24 cellular contexts compared by ENCODE assay signal in the genomic region with DNA sequence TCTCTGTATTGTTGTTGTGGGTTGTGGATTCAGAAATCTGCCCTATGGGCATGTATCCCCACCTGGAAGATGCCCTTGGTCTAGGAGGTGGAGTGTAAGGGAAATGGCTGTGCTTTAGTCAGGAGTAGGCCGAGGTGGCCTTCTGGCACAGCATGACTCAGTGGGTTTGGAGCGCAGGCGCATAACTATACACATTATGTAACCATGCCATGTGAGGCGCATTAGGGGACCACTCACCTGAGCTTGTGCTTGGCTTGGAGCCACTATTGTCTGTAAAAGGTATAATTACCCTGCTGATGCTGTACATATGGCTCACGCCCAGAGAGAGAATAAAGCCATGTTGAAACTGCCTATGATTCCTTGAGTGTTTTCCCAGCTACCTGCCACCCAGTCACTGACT. TPM values are rescaled to one million over a fixed set of nuclear protein-coding genes. Genes with fewer than 3 reads are reported as not detected.
A peak's percentile ranks its signal among the peaks of the same experiment; 100 is the strongest.
DNase-seq lines count a peak whose midpoint lies in the region; ATAC-seq and TF ChIP-seq lines count a peak whose summit lies in the region.
"Had no signal": no experiment of that assay in that cellular context is flagged by ENCODE, and none has a peak within 500 bp of the region (broad histone marks: within the 10 kb centered on the region; RNA-seq: fewer than 3 reads in every experiment).

No MANE protein-coding gene starts in this region.

- H3K9me3 Mint-ChIP-seq in activated naive CD8-positive, alpha-beta T cell treated with anti-CD3 and anti-CD28 coated beads, Interleukin-2, amount 50 U/mL, for 24 hours, result peaks cover 34% of the 10 kb centered on the region
- peaks cover 33% of the 10 kb centered on the region for H3K9me3 Mint-ChIP-seq in activated naive CD8-positive, alpha-beta T cell treated with anti-CD3 and anti-CD28 coated beads for 36 hours
- peaks cover 42% of the 10 kb centered on the region for H3K9me3 Mint-ChIP-seq in activated naive CD4-positive, alpha-beta T cell treated with anti-CD3 and anti-CD28 coated beads, Interleukin-2, amount 10 ng/mL, durations not matched to agents 7 days and 5 days

- no peak overlapping the region for H3K4me2 ChIP-seq in Karpas-422 (ENCODE audit: low read depth, low read length, poor library complexity, severe bottlenecking)

- no peak overlapping the region for H2AFZ ChIP-seq in Karpas-422 (ENCODE audit: low read length)

- no peaks in the 10 kb centered on the region for H3K27me3 Mint-ChIP-seq in activated naive CD8-positive, alpha-beta T cell treated with anti-CD3 and anti-CD28 coated beads, Interleukin-2, amount 50 U/mL, for 24 hours
- no peaks in the 10 kb centered on the region for H3K27me3 Mint-ChIP-seq in activated naive CD8-positive, alpha-beta T cell treated with anti-CD3 and anti-CD28 coated beads for 36 hours
- H3K27me3 Mint-ChIP-seq in activated naive CD4-positive, alpha-beta T cell treated with anti-CD3 and anti-CD28 coated beads, Interleukin-2, amount 10 ng/mL, durations not matched to agents 7 days and 5 days, result peaks cover 5% of the 10 kb centered on the region
- H3K27me3 Mint-ChIP-seq: activated CD4-positive, alpha-beta T cell treated with anti-CD3 and anti-CD28 coated beads, Interleukin-2, amount 10 ng/mL, durations not matched to agents 7 days and 5 days; activated naive CD8-positive, alpha-beta T cell had no signal

- no peaks in the 10 kb centered on the region for H3K9me2 ChIP-seq in Karpas-422 (replicated peaks; ENCODE audit: insufficient read depth, low read length)

- no peaks in the 10 kb centered on the region; the same call in 1 of the 2 replicates for H3K27me3 ChIP-seq in Karpas-422 (ENCODE audit: low read length)
- H3K27me3 ChIP-seq: pancreas, stomach, upper lobe of right lung had no signal

- H3K4me3 Mint-ChIP-seq in activated naive CD8-positive, alpha-beta T cell treated with anti-CD3 and anti-CD28 coated beads, Interleukin-2, amount 50 U/mL, for 24 hours, result no peak overlapping the region
- no peak overlapping the region for H3K4me3 Mint-ChIP-seq in activated naive CD8-positive, alpha-beta T cell treated with anti-CD3 and anti-CD28 coated beads for 36 hours
- H3K4me3 Mint-ChIP-seq in activated naive CD4-positive, alpha-beta T cell treated with anti-CD3 and anti-CD28 coated beads, Interleukin-2, amount 10 ng/mL, durations not matched to agents 7 days and 5 days, result no peak overlapping the region
- H3K4me3 Mint-ChIP-seq: activated CD4-positive, alpha-beta T cell treated with anti-CD3 and anti-CD28 coated beads, Interleukin-2, amount 10 ng/mL, durations not matched to agents 7 days and 5 days; activated naive CD8-positive, alpha-beta T cell; brain; CD8-positive, alpha-beta T cell; dendritic cell treated with granulocyte-macrophage colony-stimulating factor and Interleukin-4, amounts not matched to agents 40 ng/mL and 50 ng/mL, for 4 days; immature natural killer cell; naive B cell had no signal

- no peak overlapping the region for H3K9ac ChIP-seq in Karpas-422 (ENCODE audit: low read length)

- H3K4me3 ChIP-seq in Karpas-422 (ENCODE audit: low read length) (no peak overlapping the region), epithelial cell of esophagus (ENCODE audit: low read length) (no peak overlapping the region)
- H3K4me3 ChIP-seq: lower lobe of right lung, pancreas, stomach, upper lobe of right lung had no signal

- H3K4me1 Mint-ChIP-seq in activated naive CD8-positive, alpha-beta T cell treated with anti-CD3 and anti-CD28 coated beads, Interleukin-2, amount 50 U/mL, for 24 hours, result peaks cover 14% of the 10 kb centered on the region
- H3K4me1 Mint-ChIP-seq in activated naive CD8-positive, alpha-beta T cell treated with anti-CD3 and anti-CD28 coated beads for 36 hours, result peaks cover 6% of the 10 kb centered on the region
- H3K4me1 Mint-ChIP-seq in activated naive CD4-positive, alpha-beta T cell treated with anti-CD3 and anti-CD28 coated beads, Interleukin-2, amount 10 ng/mL, durations not matched to agents 7 days and 5 days, result no peaks in the 10 kb centered on the region

- peaks cover 3% of the 10 kb centered on the region; the same call in 1 of the 2 replicates for H3K9me3 ChIP-seq in Karpas-422 (ENCODE audit: low read length)
- H3K9me3 ChIP-seq: lower lobe of right lung, pancreas, upper lobe of right lung had no signal

- ATAC-seq in activated naive CD8-positive, alpha-beta T cell treated with anti-CD3 and anti-CD28 coated beads, Interleukin-2, amount 50 U/mL, for 24 hours, result no peak
- ATAC-seq: CD8-positive, alpha-beta T cell; lower lobe of right lung; pancreas; sciatic nerve; upper lobe of right lung had no signal

- H4K20me1 ChIP-seq in Karpas-422 (ENCODE audit: insufficient read depth, low read depth, low read length), result no peaks in the 10 kb centered on the region

- H3K4me1 ChIP-seq in Karpas-422 (ENCODE audit: low read length), result peaks cover 16% of the 10 kb centered on the region
- H3K4me1 ChIP-seq: lower lobe of right lung, pancreas, upper lobe of right lung had no signal

- no peaks in the 10 kb centered on the region for H3K36me3 ChIP-seq in Karpas-422 (ENCODE audit: insufficient read depth, low read length)
- H3K36me3 ChIP-seq: lower lobe of right lung, pancreas, stomach, upper lobe of right lung had no signal

- CTCF ChIA-PET in activated naive CD4-positive, alpha-beta T cell treated with anti-CD3 and anti-CD28 coated beads, Interleukin-2, amount 10 ng/mL, durations not matched to agents 7 days and 5 days (lab: Charles Lee), result no interaction called here

- no peaks in the 10 kb centered on the region for H3K79me2 ChIP-seq in Karpas-422 (ENCODE audit: low read length)

- no peak for TF ChIP-seq CTCF in epithelial cell of esophagus (IDR thresholded peaks at IDR 0.05; ENCODE audit: insufficient read depth, low read depth, low read length, missing control alignments)

- H3K27ac ChIP-seq in Karpas-422 (ENCODE audit: low read length), result no peak overlapping the region
- H3K27ac ChIP-seq: lower lobe of right lung, pancreas, RWPE1, stomach, upper lobe of right lung had no signal

- H3K27ac Mint-ChIP-seq in activated naive CD8-positive, alpha-beta T cell treated with anti-CD3 and anti-CD28 coated beads, Interleukin-2, amount 50 U/mL, for 24 hours, result peak overlapping the region; percentile 19
- H3K27ac Mint-ChIP-seq in activated naive CD8-positive, alpha-beta T cell treated with anti-CD3 and anti-CD28 coated beads for 36 hours, result no peak overlapping the region
- H3K27ac Mint-ChIP-seq in activated naive CD4-positive, alpha-beta T cell treated with anti-CD3 and anti-CD28 coated beads, Interleukin-2, amount 10 ng/mL, durations not matched to agents 7 days and 5 days, result no peak overlapping the region
- H3K27ac Mint-ChIP-seq: activated CD4-positive, alpha-beta T cell treated with anti-CD3 and anti-CD28 coated beads, Interleukin-2, amount 10 ng/mL, durations not matched to agents 7 days and 5 days; activated naive CD8-positive, alpha-beta T cell; brain; CD8-positive, alpha-beta T cell; dendritic cell treated with granulocyte-macrophage colony-stimulating factor and Interleukin-4, amounts not matched to agents 40 ng/mL and 50 ng/mL, for 4 days had no signal

- H3K36me3 Mint-ChIP-seq in activated naive CD8-positive, alpha-beta T cell treated with anti-CD3 and anti-CD28 coated beads, Interleukin-2, amount 50 U/mL, for 24 hours (ENCODE audit: low read depth), result peaks cover 4% of the 10 kb centered on the region
- peaks cover 2% of the 10 kb centered on the region for H3K36me3 Mint-ChIP-seq in activated naive CD8-positive, alpha-beta T cell treated with anti-CD3 and anti-CD28 coated beads for 36 hours
- H3K36me3 Mint-ChIP-seq in activated naive CD4-positive, alpha-beta T cell treated with anti-CD3 and anti-CD28 coated beads, Interleukin-2, amount 10 ng/mL, durations not matched to agents 7 days and 5 days, result no peaks in the 10 kb centered on the region

- DNase-seq in activated naive CD8-positive, alpha-beta T cell treated with anti-CD3 and anti-CD28 coated beads, Interleukin-2, amount 50 U/mL, for 24 hours, result no peak
- DNase-seq in activated naive CD8-positive, alpha-beta T cell treated with anti-CD3 and anti-CD28 coated beads for 36 hours, result no peak
- DNase-seq in Karpas-422 (peak; percentile 49), epithelial cell of esophagus (ENCODE audit: low read depth) (peak; percentile 67), ureter (ENCODE audit: low spot score) (peak; percentile 2), COLO829 (ENCODE audit: low spot score) (no peak)
- no peak for DNase-seq in activated naive CD4-positive, alpha-beta T cell treated with anti-CD3 and anti-CD28 coated beads, Interleukin-2, amount 10 ng/mL, durations not matched to agents 7 days and 5 days
- DNase-seq: activated CD4-positive, alpha-beta T cell treated with anti-CD3 and anti-CD28 coated beads, Interleukin-2, amount 10 ng/mL, durations not matched to agents 7 days and 5 days; activated T-cell treated with anti-CD3 and anti-CD28 coated beads, Interleukin-2, amount 50 U/mL, for 1 hour; CD8-positive, alpha-beta T cell; glutamatergic neuron; immature natural killer cell; KG1; lower lobe of right lung; naive B cell; pancreas; stomach; SW 1271; upper lobe of right lung had no signal

RNA-seq across cellular contexts. Expression of gene ADAMTS14, which starts 20.6 kb away (rescaled TPM):
- under 1 TPM; 0.06 to 0.10 TPM for total RNA-seq in activated naive CD8-positive, alpha-beta T cell treated with anti-CD3 and anti-CD28 coated beads for 36 hours
- not detected in 2 replicates for total RNA-seq in Karpas-422 (2014; rRNA removed; shearing (Covaris generic); ENCODE audit: low replicate concordance)
- 2.1 TPM for total RNA-seq in ureter
- total RNA-seq: activated CD4-positive, alpha-beta T cell treated with anti-CD3 and anti-CD28 coated beads, Interleukin-2, amount 10 ng/mL, durations not matched to agents 7 days and 5 days; CD8-positive, alpha-beta T cell had no signal

RNA-seq across cellular contexts. Expression of gene PRF1, which starts 49.1 kb away (rescaled TPM):
- 10 to 100 TPM; 44.7 to 46.9 TPM for total RNA-seq in activated naive CD8-positive, alpha-beta T cell treated with anti-CD3 and anti-CD28 coated beads for 36 hours
- 0.26 and 1.5 TPM in 2 replicates for total RNA-seq in Karpas-422 (2014; rRNA removed; shearing (Covaris generic); ENCODE audit: low replicate concordance)
- total RNA-seq in ureter, result 4.1 TPM

Comparison
In these comparisons a context has a peak if more than half of its experiments do, and no peak if none do; other contexts are left out.
1. DNase-seq: peak in Karpas-422 (single experiment), epithelial cell of esophagus (single experiment) and ureter (single experiment); none in activated naive CD8-positive, alpha-beta T cell treated with anti-CD3 and anti-CD28 coated beads, Interleukin-2, amount 50 U/mL, for 24 hours (single experiment), activated naive CD8-positive, alpha-beta T cell treated with anti-CD3 and anti-CD28 coated beads for 36 hours (single experiment), COLO829 (single experiment) and activated naive CD4-positive, alpha-beta T cell treated with anti-CD3 and anti-CD28 coated beads, Interleukin-2, amount 10 ng/mL, durations not matched to agents 7 days and 5 days (single experiment).